Comparison of ENCODE assay signal across 12 cellular contexts in genomic region chr6:131908787-131909186, GRCh38. TPM values are rescaled to one million over a fixed set of nuclear protein-coding genes. Genes with fewer than 3 reads are reported as not detected.
DNase-seq lines count a peak whose midpoint lies in the region; ATAC-seq, FAIRE-seq and TF ChIP-seq lines count a peak whose summit lies in the region.
"Not testable (repeated sequence)": the region's sequence is repeated elsewhere in the genome, so short reads cannot be mapped to it uniquely, and the experiment has no call there.
"Had no signal": no experiment of that assay in that cellular context is flagged by ENCODE, and none has a peak within 500 bp of the region (broad histone marks: within the 10 kb centered on the region; RNA-seq: fewer than 3 reads in every experiment).

No MANE protein-coding gene starts in this region.

- H3K23ac ChIP-seq in H9 (ENCODE audit: insufficient read length, low read depth, low read length); H1 (ENCODE audit: insufficient read length): not testable (repeated sequence)

- H3K4ac ChIP-seq in H9 (ENCODE audit: low read depth, low read length); H1 (replicated peaks; ENCODE audit: insufficient read length, low read depth, low read length): not testable (repeated sequence)

- TF ChIP-seq CTCF in GM23338 (conservative IDR thresholded peaks at IDR 0.05; ENCODE audit: low read depth in 2 of 2); H9 (conservative IDR thresholded peaks at IDR 0.05); WTC11 (IDR thresholded peaks at IDR 0.05); H1 (IDR thresholded peaks at IDR 0.05; ENCODE audit: control extremely low read depth in 1 of 3, insufficient read depth in 1 of 3, low read depth in 1 of 3, low read length in 3 of 3): not testable (repeated sequence)
- 0 out of 2 replicates have a peak, but pooled peaks have one; percentile 2 for TF ChIP-seq CTCF in HepG2 (CRISPR knock-in tag; IDR thresholded peaks at IDR 0.05)

- peaks cover 80% of the 10 kb centered on the region for H3K36me3 Mint-ChIP-seq in GM23338 (ENCODE audit: low read depth)
- H3K36me3 Mint-ChIP-seq in H9 (ENCODE audit: insufficient read depth in 1 of 3, low read depth in 3 of 3): peaks cover 0 to 89% (median 71%) of the 10 kb centered on the region in 3 experiments; a peak in 6 of 7 replicates
- H3K36me3 Mint-ChIP-seq in WTC11: peaks cover 99% of the 10 kb centered on the region

- peaks cover 51% of the 10 kb centered on the region for H3K79me2 ChIP-seq in GM23338 (replicated peaks; ENCODE audit: insufficient read depth)
- not testable (repeated sequence) for H3K79me2 ChIP-seq in H9 (ENCODE audit: insufficient read depth, low read length); HepG2 (ENCODE audit: insufficient read depth, low read length)
- peaks cover 0 to 39% of the 10 kb centered on the region in 2 experiments; a peak in 2 of 4 replicates for H3K79me2 ChIP-seq in H1 (ENCODE audit: control insufficient read depth in 1 of 2, insufficient read depth in 2 of 2, low read length in 2 of 2)

- H3K9me3 ChIP-seq in H9 (ENCODE audit: control insufficient read depth, low read depth, low read length); HUES6 (ENCODE audit: control insufficient read depth, insufficient read depth, low read depth, low read length); HUES64 (ENCODE audit: insufficient read depth, low read depth, low read length); H1 (ENCODE audit: insufficient read depth in 2 of 2, low read depth in 1 of 2, low read length in 1 of 2); iPS-15b (ENCODE audit: control insufficient read depth, insufficient read depth, low read length); HepG2 (ENCODE audit: low read length): not testable (repeated sequence)

- H3K4me3 Mint-ChIP-seq in GM23338: not testable (repeated sequence)
- H3K4me3 Mint-ChIP-seq in H9: 0 out of 5 replicates have a peak overlapping the region, but pooled peaks of 1 of the 2 experiments have one; percentile 6
- peak overlapping the region; percentile 57 for H3K4me3 Mint-ChIP-seq in WTC11

- H3K18ac ChIP-seq in H9 (ENCODE audit: insufficient read length, low read depth, low read length); H1 (ENCODE audit: extremely low read depth, low read length): not testable (repeated sequence)

- H2BK5ac ChIP-seq in H9 (ENCODE audit: insufficient read length, low read length); H1 (ENCODE audit: low read depth, low read length): not testable (repeated sequence)

- H2AK5ac ChIP-seq in H9 (ENCODE audit: insufficient read length, low read length); H1 (ENCODE audit: low read depth, low read length): not testable (repeated sequence)

- intact Hi-C loops in HepG2 (cut with micrococcal nuclease; ENCODE audit: unreplicated experiment): not testable (repeated sequence)

- TF ChIP-seq POLR2A in H1 (IDR thresholded peaks at IDR 0.05; ENCODE audit: control extremely low read depth in 1 of 2, low read depth in 2 of 2, low read length in 2 of 2); HepG2 (IDR thresholded peaks at IDR 0.05; ENCODE audit: insufficient read depth in 1 of 2, low read depth in 2 of 2, low read length in 2 of 2): not testable (repeated sequence)

- peak overlapping the region; percentile 75 for H3K4me2 ChIP-seq in GM23338
- H3K4me2 ChIP-seq in H9 (ENCODE audit: insufficient read depth, insufficient read length, low read length); H1 (ENCODE audit: insufficient read depth in 1 of 2, low read depth in 2 of 2, low read length in 2 of 2); HepG2 (ENCODE audit: low read depth, low read length): not testable (repeated sequence)

- WGBS in H9 (ENCODE audit: extremely low coverage, insufficient read length, low lambda C conversion rate): no CpG with 5 or more reads among the region's 3 CpGs
- WGBS in HUES64: 85% methylated on average over 2 of the region's 3 CpGs
- WGBS in H1 (ENCODE audit: extremely low coverage in 1 of 2, insufficient coverage in 1 of 2, insufficient read length in 1 of 2, insufficient replicate concordance in 2 of 2, low coverage in 1 of 2, low lambda C conversion rate in 2 of 2, missing lambda C conversion rate in 1 of 2), 2 experiments: 82% methylated on average over 3 of the region's 3 CpGs; no CpG with 5 or more reads in 1 of the 2 experiments
- 58% methylated on average over 3 of the region's 3 CpGs for WGBS in HepG2 (ENCODE audit: low lambda C conversion rate)

- not testable (repeated sequence) for H3K9me2 ChIP-seq in GM23338 (ENCODE audit: insufficient read depth)

- H3K9ac ChIP-seq in H9 (ENCODE audit: extremely low read depth, insufficient read length, low read length); HUES64 (ENCODE audit: low read depth, low read length); H1 (replicated peaks in 1 of 4; ENCODE audit: extremely low read depth in 1 of 4, low read depth in 3 of 4, low read length in 3 of 4); iPS-15b (ENCODE audit: low read depth, low read length); HepG2 (ENCODE audit: insufficient read depth, low read depth, low read length): not testable (repeated sequence)
- peak overlapping the region; percentile 14 for H3K9ac ChIP-seq in HUES6 (ENCODE audit: low read length)

- not testable (repeated sequence) for H2BK20ac ChIP-seq in H9 (ENCODE audit: low read depth, low read length, poor library complexity, severe bottlenecking); H1 (ENCODE audit: low read length)

- TF ChIP-seq EP300 in H1 (IDR thresholded peaks at IDR 0.05; ENCODE audit: borderline replicate concordance in 1 of 2, low read depth in 2 of 2, low read length in 2 of 2); HepG2 (IDR thresholded peaks at IDR 0.05; ENCODE audit: low read depth in 2 of 2, low read length in 2 of 2); HepG2 (CRISPR knock-in tag; IDR thresholded peaks at IDR 0.05; ENCODE audit: borderline replicate concordance): not testable (repeated sequence)

- in situ Hi-C loops in HepG2 (cut with HindIII; ENCODE audit: extremely low pct_ligation_motif_present, low pct_unique_long_range_greater_than_20kb): not testable (repeated sequence)

- H3K4me3 ChIP-seq in GM23338 (peak overlapping the region; percentile 85), H1 (ENCODE audit: extremely low read depth in 1 of 4, insufficient read depth in 2 of 4, low read depth in 3 of 4, low read length in 4 of 4) (peak overlapping the region in 1 of 4 experiments; percentile 42; a peak in 1 of 8 replicates), iPS-15b (ENCODE audit: low read depth, low read length) (peak overlapping the region; percentile 57)
- H3K4me3 ChIP-seq in HUES6 (ENCODE audit: low read depth, low read length); HUES64 (ENCODE audit: low read length); HepG2 (replicated peaks in 1 of 3; ENCODE audit: insufficient read depth in 1 of 3, low read depth in 2 of 3, low read length in 3 of 3): not testable (repeated sequence)

- not testable (repeated sequence) for ATAC-seq in GM23338, WTC11, HepG2

- H3K14ac ChIP-seq in H9 (ENCODE audit: insufficient read depth, low read length); H1 (ENCODE audit: insufficient read length): not testable (repeated sequence)

- not testable (repeated sequence) for H3K27ac Mint-ChIP-seq in GM23338, H9
- peak overlapping the region; percentile 92 for H3K27ac Mint-ChIP-seq in WTC11

- H4K5ac ChIP-seq in H9 (ENCODE audit: insufficient read length, low read depth, low read length); H1 (ENCODE audit: insufficient read length, low read depth, low read length): not testable (repeated sequence)

- not testable (repeated sequence) for H3K23me2 ChIP-seq in H9 (ENCODE audit: insufficient read length, low read depth, low read length, poor library complexity, severe bottlenecking); H1 (ENCODE audit: low read depth, low read length)

- H3T11ph ChIP-seq in H9 (ENCODE audit: low read length): not testable (repeated sequence)

- H2BK15ac ChIP-seq in H9 (ENCODE audit: low read depth, low read length); H1 (ENCODE audit: low read length): not testable (repeated sequence)

- not testable (repeated sequence) for H2BK120ac ChIP-seq in H9 (ENCODE audit: low read depth, low read length, poor library complexity, severe bottlenecking); H1 (replicated peaks; ENCODE audit: low read depth, low read length)

- TF ChIP-seq RAD21 in H1 (IDR thresholded peaks at IDR 0.05 in 1 of 2, conservative IDR thresholded peaks at IDR 0.05 in 1 of 2; ENCODE audit: low read depth in 2 of 2, low read length in 2 of 2); HepG2 (CRISPR knock-in tag; IDR thresholded peaks at IDR 0.05): not testable (repeated sequence)

- H3K4me1 Mint-ChIP-seq in GM23338: peaks cover 39% of the 10 kb centered on the region
- peaks cover 24 to 55% of the 10 kb centered on the region in 2 experiments for H3K4me1 Mint-ChIP-seq in H9
- peaks cover 79% of the 10 kb centered on the region for H3K4me1 Mint-ChIP-seq in WTC11

- H3K4me1 ChIP-seq in GM23338 (ENCODE audit: insufficient read depth) (peaks cover 37% of the 10 kb centered on the region), HUES6 (ENCODE audit: control insufficient read depth, insufficient read depth, low read length) (peaks cover 15% of the 10 kb centered on the region), HUES64 (ENCODE audit: insufficient read depth, low read length) (peaks cover 14% of the 10 kb centered on the region), iPS-15b (ENCODE audit: control insufficient read depth, insufficient read depth, low read length) (peaks cover 16% of the 10 kb centered on the region)
- H3K4me1 ChIP-seq in H9 (ENCODE audit: insufficient read depth, low read length); H1 (replicated peaks in 1 of 4; ENCODE audit: control insufficient read depth in 3 of 4, insufficient read depth in 4 of 4, low read length in 3 of 4); HepG2 (ENCODE audit: insufficient read depth, low read length): not testable (repeated sequence)

- H3K56ac ChIP-seq in H9 (ENCODE audit: insufficient read length, low read depth, low read length); H1 (replicated peaks; ENCODE audit: insufficient read length, low read depth, low read length): not testable (repeated sequence)

- H2AFZ ChIP-seq in GM23338; H9 (ENCODE audit: low read length); H1 (ENCODE audit: low read length); HepG2 (ENCODE audit: low read length): not testable (repeated sequence)

- not testable (repeated sequence) for H3K9me3 Mint-ChIP-seq in GM23338, H9
- H3K9me3 Mint-ChIP-seq in WTC11: peaks cover 23% of the 10 kb centered on the region

- not testable (repeated sequence) for H2BK12ac ChIP-seq in H9 (ENCODE audit: insufficient read length, low read depth, low read length); H1 (ENCODE audit: low read depth, low read length)

- H3K27ac ChIP-seq in GM23338 (ENCODE audit: low read depth); H9 (ENCODE audit: insufficient read length, low read depth, low read length); H1 (ENCODE audit: low read depth, low read length); HepG2 (ENCODE audit: extremely low read length, insufficient read depth, low read length): not testable (repeated sequence)
- peak overlapping the region; percentile 65; the same call in 1 of the 2 replicates for H3K27ac ChIP-seq in HUES6 (ENCODE audit: low read depth, low read length)
- H3K27ac ChIP-seq in HUES64 (ENCODE audit: low read depth, low read length): peak overlapping the region; percentile 82; the same call in 1 of the 2 replicates

- not testable (repeated sequence) for DNase-seq in GM23338 (ENCODE audit: low spot score); WTC11 (ENCODE audit: low spot score); H1 (ENCODE audit: low read depth in 1 of 2, low spot score in 2 of 2); HepG2 (ENCODE audit: low spot score)
- DNase-seq in H9: peak; percentile 37

- not testable (repeated sequence) for FAIRE-seq in H1 (lab: Jason Lieb, UNC); HepG2 (lab: Jason Lieb, UNC)

- CTCF ChIA-PET in WTC11 (lab: Charles Lee) (interaction anchor here (1.6 to 1.8 kb wide), 2 partner anchors 126 to 213 kb away, joined by 7 to 9 read pairs; no protein-coding TSS in a partner anchor), H1 (lab: Charles Lee; ENCODE audit: partially characterized antibody) (interaction anchor here (0.9 to 2.3 kb wide), 5 partner anchors 9 to 300 kb away, joined by 3 to 42 read pairs (median 3); partner anchors contain the start of gene CCN2), HepG2 (lab: Yijun Ruan, JAX; ENCODE audit: low intra/inter-chr PET ratio, low total read pairs) (interaction anchor here (2.8 kb wide), 1 partner anchor 214 kb away, joined by 35 read pairs; no protein-coding TSS in a partner anchor)

- H3K36me3 ChIP-seq in GM23338 (ENCODE audit: insufficient read depth) (peaks cover 84% of the 10 kb centered on the region), HUES6 (ENCODE audit: control insufficient read depth, insufficient read depth, low read length) (peaks cover 73% of the 10 kb centered on the region), HUES64 (ENCODE audit: insufficient read depth, low read length) (peaks cover 56% of the 10 kb centered on the region), H1 (ENCODE audit: control insufficient read depth in 2 of 4, insufficient read depth in 4 of 4, low read length in 3 of 4) (peaks cover 2 to 71% (median 46%) of the 10 kb centered on the region in 4 experiments; a peak in 7 of 8 replicates), iPS-15b (ENCODE audit: control insufficient read depth, insufficient read depth, low read length) (peaks cover 29% of the 10 kb centered on the region)
- not testable (repeated sequence) for H3K36me3 ChIP-seq in HepG2 (replicated peaks in 1 of 2; ENCODE audit: control insufficient read depth in 1 of 2, insufficient read depth in 2 of 2, low read length in 2 of 2)

- POLR2A ChIA-PET in WTC11 (lab: Charles Lee): not testable (repeated sequence)
- POLR2A ChIA-PET in H1 (lab: Charles Lee; ENCODE audit: partially characterized antibody): interaction anchor here (1.1 to 1.9 kb wide), 4 partner anchors 8 to 16 kb away, joined by 3 to 12 read pairs (median 8); no protein-coding TSS in a partner anchor
- POLR2A ChIA-PET in HepG2 (lab: Yijun Ruan, JAX): interaction anchor here (1.6 kb wide), 1 partner anchor 12 kb away, joined by 4 read pairs; no protein-coding TSS in a partner anchor

- not testable (repeated sequence) for BruUV-seq in HepG2 (replicated peaks; lab: Mats Ljungman, UMichigan)

- H3K79me1 ChIP-seq in H9 (ENCODE audit: insufficient read depth, low read depth, low read length, poor library complexity, severe bottlenecking); H1 (ENCODE audit: low read depth, low read length): not testable (repeated sequence)

- peaks cover 17% of the 10 kb centered on the region for H3K27me3 Mint-ChIP-seq in GM23338 (ENCODE audit: insufficient read depth, low read depth, poor library complexity)
- H3K27me3 Mint-ChIP-seq in H9 (ENCODE audit: low read depth); WTC11 (ENCODE audit: low read depth): not testable (repeated sequence)

- peaks cover 15% of the 10 kb centered on the region for H4K20me1 ChIP-seq in GM23338 (replicated peaks; ENCODE audit: insufficient read depth)
- H4K20me1 ChIP-seq in H9 (ENCODE audit: control insufficient read depth, insufficient read depth, insufficient read length); H1 (replicated peaks in 1 of 2; ENCODE audit: control insufficient read depth in 1 of 2, insufficient read depth in 2 of 2, low read length in 2 of 2); HepG2 (ENCODE audit: insufficient read depth, low read length): not testable (repeated sequence)

- H4K8ac ChIP-seq in H9 (replicated peaks; ENCODE audit: insufficient read length, low read depth, low read length); H1 (ENCODE audit: extremely low read depth, insufficient read depth, low read length): not testable (repeated sequence)

- H3K27me3 ChIP-seq in GM23338 (ENCODE audit: insufficient read depth); H9 (ENCODE audit: insufficient read depth, low read length); HUES6 (ENCODE audit: control insufficient read depth, insufficient read depth, low read length); HUES64 (ENCODE audit: insufficient read depth, low read length); H1 (replicated peaks in 1 of 4; ENCODE audit: control insufficient read depth in 3 of 4, extremely low read depth in 1 of 4, insufficient read depth in 3 of 4, low read length in 3 of 4); iPS-15b (ENCODE audit: control insufficient read depth, insufficient read depth, low read length); HepG2 (ENCODE audit: control insufficient read depth in 1 of 2, insufficient read depth in 2 of 2, low read length in 2 of 2): not testable (repeated sequence)

- not testable (repeated sequence) for H4K91ac ChIP-seq in H9 (ENCODE audit: insufficient read length, low read depth, low read length); H1 (replicated peaks; ENCODE audit: insufficient read length, low read length)

- peaks cover 31% of the 10 kb centered on the region for H3F3A ChIP-seq in GM23338 (replicated peaks; ENCODE audit: low read depth)

RNA-seq across cellular contexts. Expression of gene CCN2, which starts 42.4 kb away (rescaled TPM):
- 159 and 177 TPM in 2 replicates for total RNA-seq in GM23338 (2014; rRNA removed; shearing (Covaris generic))
- 113 and 128 TPM in 2 replicates for polyA plus RNA-seq in GM23338 (2016; fragmentation: Nextera tagmentation; extraction: Ambion mirVana)
- 44.1 and 44.4 TPM in 2 replicates for total RNA-seq in H9 (2021)
- polyA plus RNA-seq in HUES64 (2013, experiment 1 of 2): 58.0 TPM
- polyA plus RNA-seq in HUES64 (2013, experiment 2 of 2): 66.7 TPM
- 67.8 to 75.9 TPM (median 74.7 TPM) in 3 replicates for total RNA-seq in WTC11 (2021)
- 105 and 107 TPM in 2 replicates for total RNA-seq in H1 (2021; fragmentation: NEBNext Ultra II Directional; extraction: Animal tissue kit (Norgen Biotek cat#: 25700))
- polyA plus RNA-seq in H1 (2011; rRNA removed): 25.0 and 47.5 TPM in 2 replicates
- 41.2 TPM for polyA plus RNA-seq in H1 (2011; cell fraction: cytosol; rRNA removed)
- 63.0 TPM for polyA plus RNA-seq in H1 (2011; cell fraction: nucleus; rRNA removed)
- 45.9 to 78.2 TPM (median 57.8 TPM) in 4 replicates for polyA plus RNA-seq in H1 (2012, experiment 1 of 2)
- 40.3 TPM for polyA plus RNA-seq in H1 (2012, experiment 2 of 2)
- 74.6 TPM for polyA plus RNA-seq in H1 (2013, experiment 1 of 2)
- 92.4 TPM for polyA plus RNA-seq in H1 (2013, experiment 2 of 2)
- polyA minus RNA-seq in H1 (2011; rRNA and poly(A)+ RNA removed): 15.8 and 28.5 TPM in 2 replicates
- polyA minus RNA-seq in H1 (2011; cell fraction: cytosol; rRNA and poly(A)+ RNA removed): 40.0 TPM
- 69.8 TPM for polyA minus RNA-seq in H1 (2011; cell fraction: nucleus; rRNA and poly(A)+ RNA removed)
- 29.6 and 34.7 TPM in 2 replicates for total RNA-seq in HepG2 (2016; rRNA removed; fragmentation: Illumina TruSeq; extraction: Trizol)
- 7.2 and 7.8 TPM in 2 replicates for total RNA-seq in HepG2 (2016; cell fraction: cytosol; rRNA removed; fragmentation: Illumina TruSeq; extraction: Trizol; ENCODE audit: low read depth)
- 27.0 and 36.5 TPM in 2 replicates for total RNA-seq in HepG2 (2016; cell fraction: insoluble cytoplasmic fraction; rRNA removed; fragmentation: Illumina TruSeq; extraction: Trizol)
- 29.3 and 34.9 TPM in 2 replicates for total RNA-seq in HepG2 (2016; cell fraction: membrane; rRNA removed; fragmentation: Illumina TruSeq; extraction: Trizol)
- 91.2 and 104 TPM in 2 replicates for total RNA-seq in HepG2 (2016; cell fraction: nucleus; rRNA removed; fragmentation: Illumina TruSeq; extraction: Trizol)
- 316 and 375 TPM in 2 replicates for polyA plus RNA-seq in HepG2 (2011; rRNA removed)
- polyA plus RNA-seq in HepG2 (2011; cell fraction: cytosol; rRNA removed): 191 and 283 TPM in 2 replicates
- polyA plus RNA-seq in HepG2 (2011; cell fraction: nucleus; rRNA removed): 458 and 601 TPM in 2 replicates
- 765 and 789 TPM in 2 replicates for polyA plus RNA-seq in HepG2 (2012)
- polyA plus RNA-seq in HepG2 (2016; cell fraction: cytosol; fragmentation: Illumina TruSeq; extraction: Trizol; ENCODE audit: low read depth): 7.8 and 8.0 TPM in 2 replicates
- 36.0 and 46.4 TPM in 2 replicates for polyA plus RNA-seq in HepG2 (2016; cell fraction: insoluble cytoplasmic fraction; fragmentation: Illumina TruSeq; extraction: Trizol; ENCODE audit: low read depth)
- polyA plus RNA-seq in HepG2 (2016; cell fraction: membrane; fragmentation: Illumina TruSeq; extraction: Trizol; ENCODE audit: low read depth): 18.5 and 20.3 TPM in 2 replicates
- polyA plus RNA-seq in HepG2 (2016; cell fraction: nucleus; fragmentation: Illumina TruSeq; extraction: Trizol; ENCODE audit: insufficient read depth, low read depth): 252 and 258 TPM in 2 replicates
- 0.21 and 276 TPM in 2 replicates for polyA minus RNA-seq in HepG2 (2011; rRNA and poly(A)+ RNA removed; ENCODE audit: low replicate concordance)
- 404 and 475 TPM in 2 replicates for polyA minus RNA-seq in HepG2 (2011; cell fraction: cytosol; rRNA and poly(A)+ RNA removed)
- 171 and 228 TPM in 2 replicates for polyA minus RNA-seq in HepG2 (2011; cell fraction: nucleus; rRNA and poly(A)+ RNA removed)
- total RNA-seq: CD4-positive, alpha-beta memory T cell; CD4-positive, CD25-positive, alpha-beta regulatory T cell; CD8-positive, alpha-beta memory T cell had no signal
- polyA plus RNA-seq: CD14-positive monocyte; CD4-positive, alpha-beta memory T cell; CD4-positive, CD25-positive, alpha-beta regulatory T cell; CD8-positive, alpha-beta memory T cell had no signal
